Comparison of ENCODE assay signal across 8 cellular contexts in the genomic region with DNA sequence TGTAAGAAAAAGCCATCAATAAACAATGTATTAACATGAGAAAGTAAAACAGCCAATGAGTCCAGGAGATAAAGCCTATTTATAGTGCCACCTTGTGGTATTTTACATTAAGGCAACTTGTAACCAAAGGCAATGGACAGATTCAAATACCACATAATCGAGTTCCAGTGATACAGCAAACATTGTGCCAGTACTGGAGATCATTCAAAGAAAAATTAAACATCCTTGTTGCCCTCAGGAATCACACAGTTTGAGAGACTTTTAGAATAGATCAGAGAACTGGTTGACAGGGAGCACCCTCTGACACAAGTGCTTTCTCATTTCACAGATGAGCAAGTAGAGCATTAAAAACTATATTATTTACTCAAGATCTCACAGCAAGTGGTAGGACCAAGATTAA.
A peak's percentile ranks its signal among the peaks of the same experiment; 100 is the strongest.
DNase-seq lines count a peak whose midpoint lies in the region; ATAC-seq, FAIRE-seq and TF ChIP-seq lines count a peak whose summit lies in the region.

No MANE protein-coding gene starts in this region.

- H3K79me2 ChIP-seq in OCI-LY3 (ENCODE audit: low read length): no peaks in the 10 kb centered on the region

- TF ChIP-seq POLR2A in GM12891 (IDR thresholded peaks at IDR 0.05; ENCODE audit: low read depth, low read length) (no peak), GM18505 (IDR thresholded peaks at IDR 0.05; ENCODE audit: borderline replicate concordance, extremely low read depth, insufficient read depth, insufficient read length) (no peak)

- no peak overlapping the region for H3K4me2 ChIP-seq in OCI-LY3 (ENCODE audit: low read length)

- H3K27ac ChIP-seq in OCI-LY3 (ENCODE audit: low read length) (no peak overlapping the region), coronary artery (no peak overlapping the region), lower lobe of right lung (no peak overlapping the region)

- peak; percentile 62 for DNase-seq in AG08395 (ENCODE audit: low spot score)
- DNase-seq in GM12891 (ENCODE audit: insufficient read length, low spot score): no peak
- peak; percentile 41 for DNase-seq in HS-5 (ENCODE audit: low read depth)
- DNase-seq in coronary artery (ENCODE audit: low spot score): no peak
- no peak for DNase-seq in lower lobe of right lung

- no peak overlapping the region for H3K4me3 ChIP-seq in OCI-LY3 (ENCODE audit: low read length)
- no peak overlapping the region for H3K4me3 ChIP-seq in coronary artery
- no peak overlapping the region for H3K4me3 ChIP-seq in lower lobe of right lung

- peak; percentile 69 for FAIRE-seq in GM12891 (lab: Jason Lieb, UNC)

- H3K36me3 ChIP-seq in OCI-LY3 (replicated peaks; ENCODE audit: low read depth, low read length): peaks cover 18% of the 10 kb centered on the region
- peaks cover 8% of the 10 kb centered on the region for H3K36me3 ChIP-seq in lower lobe of right lung

- TF ChIP-seq CTCF in OCI-LY3 (IDR thresholded peaks at IDR 0.05; ENCODE audit: low read depth, low read length) (peak; percentile 75), coronary artery (IDR thresholded peaks at IDR 0.05) (peak; percentile 54), lower lobe of right lung (IDR thresholded peaks at IDR 0.05) (peak; percentile 82)

- peaks cover 11% of the 10 kb centered on the region for H3K4me1 ChIP-seq in OCI-LY3 (ENCODE audit: low read length)
- no peaks in the 10 kb centered on the region for H3K4me1 ChIP-seq in lower lobe of right lung

- H2AFZ ChIP-seq in OCI-LY3 (ENCODE audit: low read depth, low read length): no peak overlapping the region

- no peaks in the 10 kb centered on the region for H3K9me3 ChIP-seq in OCI-LY3 (ENCODE audit: insufficient read depth, low read length)
- H3K9me3 ChIP-seq in lower lobe of right lung: no peaks in the 10 kb centered on the region

- H3K9ac ChIP-seq in OCI-LY3 (ENCODE audit: low read length): no peak overlapping the region

- H4K20me1 ChIP-seq in OCI-LY3 (ENCODE audit: insufficient read depth, low read length): no peaks in the 10 kb centered on the region

- peak; percentile 59 to 68 for ATAC-seq in lower lobe of right lung
- ATAC-seq in HG03442 (IDR thresholded peaks at IDR 0.05; ENCODE audit: unreplicated experiment): no peak
- no peak for ATAC-seq in GM18505 (IDR thresholded peaks at IDR 0.05; ENCODE audit: unreplicated experiment)

- intact Hi-C loops in lower lobe of right lung (cut with DNase I): loop anchor here (10.0 kb wide), 1 partner anchor 230 kb away; no protein-coding TSS in a partner anchor

- H3K27me3 ChIP-seq in OCI-LY3 (ENCODE audit: low read depth, low read length): no peaks in the 10 kb centered on the region
- no peaks in the 10 kb centered on the region for H3K27me3 ChIP-seq in lower lobe of right lung (ENCODE audit: low read depth)

TF ChIP-seq in GM12891, 5 proteins besides CTCF, POLR2A, EP300 and RAD21:
- TF ChIP-seq SPI1 (IDR thresholded peaks at IDR 0.05; ENCODE audit: low read depth, low read length): no peak
- TF ChIP-seq TAF1 (IDR thresholded peaks at IDR 0.05; ENCODE audit: low read depth, low read length): no peak
- no peak for TF ChIP-seq PAX5 (IDR thresholded peaks at IDR 0.05; ENCODE audit: insufficient read depth, low read length, severe bottlenecking)
- TF ChIP-seq POLR2AphosphoS5 (IDR thresholded peaks at IDR 0.05; ENCODE audit: low read depth, low read length): no peak
- TF ChIP-seq POU2F2 (IDR thresholded peaks at IDR 0.05; ENCODE audit: low read depth, low read length): no peak

Comparison
In these comparisons a context has a peak if more than half of its experiments do, and no peak if none do; other contexts are left out.
1. DNase-seq: peak in AG08395 (single experiment) and HS-5 (single experiment); none in GM12891 (single experiment), coronary artery (single experiment) and lower lobe of right lung (single experiment).
2. ATAC-seq: peak in lower lobe of right lung (2 of 2); none in HG03442 (single experiment) and GM18505 (single experiment).
3. Peak in every context shown above with its lines, with median percentiles within 50 percentile points of each other: CTCF ChIP-seq.